2 cellular contexts compared by ENCODE assay signal in genomic region chr6:136783021-136783420, GRCh38.
TF ChIP-seq lines count a peak whose summit lies in the region.

No MANE protein-coding gene starts in this region.

TF ChIP-seq in SK-N-SH, 30 proteins besides CTCF, POLR2A, EP300 and RAD21 (continued from another document):
- TF ChIP-seq FOXJ3 (CRISPR knock-in tag; IDR thresholded peaks at IDR 0.05) (no peak), RFX5 (IDR thresholded peaks at IDR 0.05; ENCODE audit: low read length) (no peak), TAF1 (IDR thresholded peaks at IDR 0.05; ENCODE audit: borderline replicate concordance, low read depth, low read length) (no peak), YY1 (IDR thresholded peaks at IDR 0.05; ENCODE audit: low read depth) (no peak), CHD2 (IDR thresholded peaks at IDR 0.05; ENCODE audit: low read length, partially characterized antibody) (no peak)

TF ChIP-seq in SK-N-SH treated with all-trans-retinoic acid at 6 μM for 48 hours, 23 proteins besides CTCF, POLR2A, EP300 and RAD21 (continued from another document):
- TF ChIP-seq TSHZ2 (CRISPR knock-in tag; IDR thresholded peaks at IDR 0.05): no peak
TF ChIP-seq in SK-N-SH treated with all-trans-retinoic acid at 6 μM for 48 hours: peak in this region for 0.
